14 cellular contexts compared by ENCODE assay signal in the genomic region with DNA sequence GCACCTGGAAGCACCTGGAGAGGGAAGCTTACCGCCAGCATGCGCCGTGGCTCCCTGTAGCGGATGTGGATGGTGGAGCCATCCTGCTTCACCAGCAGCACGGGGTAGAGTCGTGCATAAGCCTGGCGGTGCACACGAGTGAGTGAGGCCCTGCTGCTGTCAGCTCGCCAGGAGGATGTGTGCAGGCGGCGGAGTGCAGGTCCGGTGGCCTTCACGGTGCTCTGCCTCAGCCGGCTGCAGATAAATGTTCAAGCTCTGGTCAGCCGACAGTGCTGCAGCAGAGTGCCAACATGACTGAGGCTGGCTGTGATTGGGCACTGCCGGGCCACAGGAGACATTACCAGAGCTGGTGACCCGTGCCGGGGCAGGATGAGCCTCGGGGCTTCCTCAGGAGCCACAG. TPM values are rescaled to one million over a fixed set of nuclear protein-coding genes. Genes with fewer than 3 reads are reported as not detected.
A peak's percentile ranks its signal among the peaks of the same experiment; 100 is the strongest.
DNase-seq lines count a peak whose midpoint lies in the region; ATAC-seq, FAIRE-seq and TF ChIP-seq lines count a peak whose summit lies in the region.
"Had no signal": no experiment of that assay in that cellular context is flagged by ENCODE, and none has a peak within 500 bp of the region (broad histone marks: within the 10 kb centered on the region; RNA-seq: fewer than 3 reads in every experiment).

No MANE protein-coding gene starts in this region.

- H2AFZ ChIP-seq in astrocyte (ENCODE audit: low read depth, low read length) = no peak overlapping the region

- no peaks in the 10 kb centered on the region for H3K9me3 ChIP-seq in astrocyte (ENCODE audit: insufficient read depth, low read depth, low read length)
- H3K9me3 ChIP-seq in WERI-Rb-1 (ENCODE audit: severe bottlenecking) = no peaks in the 10 kb centered on the region
- H3K9me3 ChIP-seq: body of pancreas, esophagus muscularis mucosa had no signal

- H3K4me3 ChIP-seq in LNCaP clone FGC (ENCODE audit: low read depth, low read length) = peak overlapping the region; percentile 99
- no peak overlapping the region for H3K4me3 ChIP-seq in astrocyte (ENCODE audit: insufficient read depth, low read depth, low read length)
- no peak overlapping the region for H3K4me3 ChIP-seq in WERI-Rb-1 (ENCODE audit: low read depth, low read length)
- H3K4me3 ChIP-seq: body of pancreas had no signal

- H3K4me3 Mint-ChIP-seq in activated CD4-positive, alpha-beta T cell treated with anti-CD3 and anti-CD28 coated beads for 36 hours = peak overlapping the region; percentile 90
- peak overlapping the region; percentile 90 for H3K4me3 Mint-ChIP-seq in astrocyte (ENCODE audit: unreplicated experiment)
- H3K4me3 Mint-ChIP-seq in neural crest cell = peak overlapping the region; percentile 98

- POLR2A ChIA-PET in activated CD4-positive, alpha-beta T cell treated with anti-CD3 and anti-CD28 coated beads for 36 hours (lab: Charles Lee) = interaction anchor here (0.7 kb wide), 1 partner anchor 58 kb away, joined by 3 read pairs; no protein-coding TSS in a partner anchor

- TF ChIP-seq CTCF in LNCaP clone FGC (IDR thresholded peaks at IDR 0.05; ENCODE audit: control insufficient read depth, extremely low read depth, insufficient read depth) (no peak), astrocyte (IDR thresholded peaks at IDR 0.05; ENCODE audit: insufficient read depth, low read depth, low read length) (no peak), neural crest cell (conservative IDR thresholded peaks at IDR 0.05) (no peak), WERI-Rb-1 (IDR thresholded peaks at IDR 0.05; ENCODE audit: low read depth, low read length) (no peak)

- H3K9ac ChIP-seq in astrocyte (ENCODE audit: low read length) = no peak overlapping the region

- H4K20me1 ChIP-seq in astrocyte (ENCODE audit: insufficient read depth, low read length) = no peaks in the 10 kb centered on the region

- peak overlapping the region; percentile 85 for H3K4me2 ChIP-seq in astrocyte (ENCODE audit: low read length)

- FAIRE-seq in astrocyte (lab: Jason Lieb, UNC) = no peak

- peaks cover 33% of the 10 kb centered on the region for H3K79me2 ChIP-seq in astrocyte (ENCODE audit: insufficient read depth, low read length)

- peaks cover 20% of the 10 kb centered on the region for H3K36me3 Mint-ChIP-seq in activated CD4-positive, alpha-beta T cell treated with anti-CD3 and anti-CD28 coated beads for 36 hours (ENCODE audit: low read depth)
- peaks cover 4% of the 10 kb centered on the region for H3K36me3 Mint-ChIP-seq in astrocyte (ENCODE audit: low read depth, unreplicated experiment)
- peaks cover 3% of the 10 kb centered on the region for H3K36me3 Mint-ChIP-seq in neural crest cell (ENCODE audit: low read depth)

- CTCF ChIA-PET in activated CD4-positive, alpha-beta T cell treated with anti-CD3 and anti-CD28 coated beads for 36 hours (lab: Charles Lee) = interaction anchor here (1.9 kb wide), 1 partner anchor 23 kb away, joined by 8 read pairs; no protein-coding TSS in a partner anchor

- H3K27me3 ChIP-seq in astrocyte (ENCODE audit: insufficient read depth, low read length) = no peaks in the 10 kb centered on the region
- H3K27me3 ChIP-seq in WERI-Rb-1 (ENCODE audit: insufficient read depth, low read depth, severe bottlenecking) = no peaks in the 10 kb centered on the region
- H3K27me3 ChIP-seq: body of pancreas, esophagus muscularis mucosa had no signal

- H3K4me1 Mint-ChIP-seq in activated CD4-positive, alpha-beta T cell treated with anti-CD3 and anti-CD28 coated beads for 36 hours = peaks cover 27% of the 10 kb centered on the region
- H3K4me1 Mint-ChIP-seq in astrocyte (ENCODE audit: low read depth, unreplicated experiment) = peaks cover 7% of the 10 kb centered on the region
- H3K4me1 Mint-ChIP-seq in neural crest cell = peaks cover 35% of the 10 kb centered on the region

- no peak for DNase-seq in activated CD4-positive, alpha-beta T cell treated with anti-CD3 and anti-CD28 coated beads for 36 hours
- no peak for DNase-seq in activated CD4-positive, alpha-beta T cell treated with anti-CD3 and anti-CD28 coated beads for 48 hours
- DNase-seq in LNCaP clone FGC (ENCODE audit: low read depth) (no peak), astrocyte (ENCODE audit: low read depth) (no peak), neural crest cell (ENCODE audit: low read depth, low spot score) (no peak), WERI-Rb-1 (no peak)
- DNase-seq: ACHN; activated CD4-positive, alpha-beta T cell treated with anti-CD3 and anti-CD28 coated beads, Interleukin-2, amount 50 U/mL, for 4 hours; NCI-H510A; SIG-M5 had no signal

- intact Hi-C loops in activated CD4-positive, alpha-beta T cell treated with anti-CD3 and anti-CD28 coated beads for 36 hours (cut with DNase I, micrococcal nuclease) = loop anchor here (2.0 to 10.0 kb wide), 2 partner anchors 343 to 351 kb away; a partner anchor contains a TSS

- H3K36me3 ChIP-seq in astrocyte (ENCODE audit: insufficient read depth, low read length) (no peaks in the 10 kb centered on the region), WERI-Rb-1 (no peaks in the 10 kb centered on the region)

- H3K9me3 Mint-ChIP-seq in activated CD4-positive, alpha-beta T cell treated with anti-CD3 and anti-CD28 coated beads for 36 hours (ENCODE audit: low read depth) = no peaks in the 10 kb centered on the region
- H3K9me3 Mint-ChIP-seq in astrocyte (ENCODE audit: unreplicated experiment) = no peaks in the 10 kb centered on the region
- no peaks in the 10 kb centered on the region for H3K9me3 Mint-ChIP-seq in neural crest cell

- H3K27ac ChIP-seq in astrocyte (ENCODE audit: low read depth, low read length) (no peak overlapping the region), WERI-Rb-1 (no peak overlapping the region)

- H3K27ac Mint-ChIP-seq in activated CD4-positive, alpha-beta T cell treated with anti-CD3 and anti-CD28 coated beads for 36 hours = peak overlapping the region; percentile 92
- no peak overlapping the region for H3K27ac Mint-ChIP-seq in astrocyte (ENCODE audit: unreplicated experiment)
- no peak overlapping the region for H3K27ac Mint-ChIP-seq in neural crest cell (ENCODE audit: unreplicated experiment)

- ATAC-seq in activated CD4-positive, alpha-beta T cell treated with anti-CD3 and anti-CD28 coated beads for 36 hours = no peak
- no peak for ATAC-seq in HG02798 (IDR thresholded peaks at IDR 0.05; ENCODE audit: poor library complexity, unreplicated experiment)
- no peak for ATAC-seq in HG02981 (IDR thresholded peaks at IDR 0.05; ENCODE audit: unreplicated experiment)
- ATAC-seq: body of pancreas had no signal

- H3K27me3 Mint-ChIP-seq in activated CD4-positive, alpha-beta T cell treated with anti-CD3 and anti-CD28 coated beads for 36 hours = no peaks in the 10 kb centered on the region
- no peaks in the 10 kb centered on the region for H3K27me3 Mint-ChIP-seq in astrocyte (ENCODE audit: low read depth, unreplicated experiment)
- H3K27me3 Mint-ChIP-seq in neural crest cell (ENCODE audit: low read depth) = peaks cover 16% of the 10 kb centered on the region

- peaks cover 14% of the 10 kb centered on the region for H3K4me1 ChIP-seq in astrocyte (ENCODE audit: insufficient read depth, low read length)

RNA-seq across cellular contexts. Expression of gene MRPL55, which starts 1.5 kb away (rescaled TPM):
- 10 to 100 TPM; 51.0 to 57.7 TPM for total RNA-seq in activated CD4-positive, alpha-beta T cell treated with anti-CD3 and anti-CD28 coated beads for 36 hours
- total RNA-seq in astrocyte = 50.8 and 53.3 TPM in 2 replicates
- 61.9 and 67.3 TPM in 2 replicates for total RNA-seq in neural crest cell

RNA-seq across cellular contexts. Expression of gene C1orf35, which starts 4.5 kb away (rescaled TPM):
- 10 to 100 TPM; 14.6 to 22.5 TPM for total RNA-seq in activated CD4-positive, alpha-beta T cell treated with anti-CD3 and anti-CD28 coated beads for 36 hours
- total RNA-seq in astrocyte (19.8 and 21.8 TPM in 2 replicates), neural crest cell (29.1 and 29.7 TPM in 2 replicates)

RNA-seq across cellular contexts. Expression of gene ARF1, which starts 25.1 kb away (rescaled TPM):
- total RNA-seq in activated CD4-positive, alpha-beta T cell treated with anti-CD3 and anti-CD28 coated beads for 36 hours = 100 to 1,000 TPM; 325 to 337 TPM
- total RNA-seq in astrocyte = 431 and 435 TPM in 2 replicates
- 237 and 240 TPM in 2 replicates for total RNA-seq in neural crest cell

RNA-seq across cellular contexts. Expression of gene GUK1, which starts 32.4 kb away (rescaled TPM):
- total RNA-seq in activated CD4-positive, alpha-beta T cell treated with anti-CD3 and anti-CD28 coated beads for 36 hours = 100 to 1,000 TPM; 196 to 270 TPM
- total RNA-seq in astrocyte = 214 and 217 TPM in 2 replicates
- total RNA-seq in neural crest cell = 114 and 115 TPM in 2 replicates

RNA-seq across cellular contexts. Expression of gene GJC2, which starts 42.1 kb away (rescaled TPM):
- under 1 TPM in 1 of 2 experiments, not detected in 1; 0.64 TPM for total RNA-seq in activated CD4-positive, alpha-beta T cell treated with anti-CD3 and anti-CD28 coated beads for 36 hours
- total RNA-seq in astrocyte = 1.1 and 1.4 TPM in 2 replicates
- total RNA-seq in neural crest cell = 0.65 and 0.68 TPM in 2 replicates
